ENCODE assay signal across 15 cellular contexts in genomic region chr13:99220199-99220931, GRCh38. TPM values are rescaled to one million over a fixed set of nuclear protein-coding genes. Genes with fewer than 3 reads are reported as not detected.
A peak's percentile ranks its signal among the peaks of the same experiment; 100 is the strongest.
DNase-seq lines count a peak whose midpoint lies in the region; ATAC-seq, FAIRE-seq and TF ChIP-seq lines count a peak whose summit lies in the region.
"Had no signal": no experiment of that assay in that cellular context is flagged by ENCODE, and none has a peak within 500 bp of the region (broad histone marks: within the 10 kb centered on the region; RNA-seq: fewer than 3 reads in every experiment).

No MANE protein-coding gene starts in this region.

- CTCF ChIA-PET in K562 (lab: Yijun Ruan, JAX; ENCODE audit: low intra/inter-chr PET ratio), result no interaction called here

- H3K4me2 ChIP-seq in K562 (ENCODE audit: insufficient read depth, low read length), result no peak overlapping the region

- H3K9me1 ChIP-seq in K562 (ENCODE audit: control insufficient read depth, insufficient read depth, low read length), result no peaks in the 10 kb centered on the region

- POLR2A ChIA-PET in K562 (lab: Yijun Ruan, JAX), result no interaction called here

- H3K36me3 ChIP-seq in heart right ventricle, result peaks cover 0 to 6% (median 0%) of the 10 kb centered on the region in 9 donors
- peaks cover 15% of the 10 kb centered on the region; the same call in 1 of the 3 replicates for H3K36me3 ChIP-seq in K562 (ENCODE audit: control insufficient read depth, insufficient read depth, low read length)

- H3K9ac ChIP-seq in K562 (ENCODE audit: insufficient read depth in 1 of 2, low read depth in 2 of 2, low read length in 2 of 2), result no peak overlapping the region

- BruUV-seq in K562 (replicated peaks; lab: Mats Ljungman, UMichigan), result no TSS peak

- ATAC-seq in heart right ventricle (peak in 6 of 8 donors; percentile 27 to 65 (median 50)), K562 (peak; percentile 64), HG03175 (IDR thresholded peaks at IDR 0.05; ENCODE audit: unreplicated experiment) (no peak)
- ATAC-seq in stimulated activated naive CD8-positive, alpha-beta T cell treated with anti-CD3 and anti-CD28 coated beads, Interleukin-15, Interleukin-2, amounts not matched to agents 100 U/mL and 50 U/mL, for 24 hours, result peak; percentile 52

- H3K9me3 ChIP-seq in heart right ventricle (peaks cover 0 to 13% (median 0%) of the 10 kb centered on the region in 11 donors), K562 (replicated peaks; ENCODE audit: control insufficient read depth, insufficient read depth, low read depth, low read length) (no peaks in the 10 kb centered on the region)

- no peak for FAIRE-seq in K562 (lab: Jason Lieb, UNC)
- FAIRE-seq: GM18507 had no signal

- H3K27ac ChIP-seq in heart right ventricle (peak overlapping the region in 8 of 10 donors; percentile 8 to 83 (median 74)), K562 (ENCODE audit: extremely low read depth, low read depth, low read length) (no peak overlapping the region)

- intact Hi-C loops in heart right ventricle (cut with DNase I) (no loop called here), cardiac septum (cut with DNase I) (no loop called here), K562 (cut with micrococcal nuclease) (no loop called here)

- H3K27me3 ChIP-seq in heart right ventricle (no peaks in the 10 kb centered on the region), K562 (ENCODE audit: control insufficient read depth in 2 of 2, insufficient read depth in 2 of 2, low read length in 2 of 2) (no peaks in the 10 kb centered on the region)

- in situ Hi-C loops in K562 (cut with MboI), result no loop called here

- TF ChIP-seq CTCF in heart right ventricle (IDR thresholded peaks at IDR 0.05), result no peak
- no peak for TF ChIP-seq CTCF in K562 (IDR thresholded peaks at IDR 0.05 in 2 of 3, conservative IDR thresholded peaks at IDR 0.05 in 1 of 3; ENCODE audit: insufficient read depth in 2 of 3, low read depth in 1 of 3, low read length in 3 of 3)

- DNase-seq in heart right ventricle, result no peak
- no peak for DNase-seq in cardiac septum (ENCODE audit: low spot score)
- DNase-seq in NOMO-1 treated with DMSO at 0.1 percent for 48 hours (lab: John Stamatoyannopoulos, UW; ENCODE audit: unreplicated experiment), result peak; percentile 40
- no peak for DNase-seq in K562 (ENCODE audit: extremely low read depth in 1 of 4, low spot score in 3 of 4)
- no peak for DNase-seq in stimulated activated naive CD8-positive, alpha-beta T cell treated with anti-CD3 and anti-CD28 coated beads, Interleukin-15, Interleukin-2, amounts not matched to agents 100 U/mL and 50 U/mL, for 24 hours
- no peak for DNase-seq in COLO829 (ENCODE audit: low spot score)
- no peak for DNase-seq in DMS153 treated with DMSO at 0.1 percent for 48 hours (lab: John Stamatoyannopoulos, UW; ENCODE audit: unreplicated experiment)
- DNase-seq: AML-193; GDM1; NCI-H510A treated with DMSO at 0.1 percent for 48 hours; SHP77 treated with DMSO at 0.1 percent for 48 hours; stimulated activated CD4-positive, alpha-beta T cell treated with anti-CD3 and anti-CD28 coated beads, Interleukin-4, amount 100 ng/mL, for 24 hours had no signal

- H3K4me3 ChIP-seq in heart right ventricle (no peak overlapping the region), K562 (no peak overlapping the region)

- peaks cover 2 to 82% (median 55%) of the 10 kb centered on the region in 9 donors for H3K4me1 ChIP-seq in heart right ventricle
- peaks cover 8 to 9% of the 10 kb centered on the region in 2 experiments; a peak in 3 of 5 replicates for H3K4me1 ChIP-seq in K562 (replicated peaks in 1 of 2; ENCODE audit: control insufficient read depth in 2 of 2, insufficient read depth in 2 of 2, low read length in 2 of 2)

- H4K20me1 ChIP-seq in K562 (replicated peaks; ENCODE audit: control insufficient read depth, insufficient read depth, low read length), result 0 out of 2 replicates have a peak, but pooled peaks cover 11% of the 10 kb centered on the region

- 67 to 72% methylated on average over 6 of the region's 6 CpGs for WGBS in heart right ventricle, 2 donors
- WGBS in K562 (ENCODE audit: insufficient coverage, low coverage, missing lambda C conversion rate), result 35% methylated on average over 6 of the region's 6 CpGs

- TF ChIP-seq POLR2A in K562 (conservative IDR thresholded peaks at IDR 0.05), result no peak

- no peak for TF ChIP-seq EP300 in K562 (IDR thresholded peaks at IDR 0.05; ENCODE audit: low read length)

- no peak for TF ChIP-seq RAD21 in K562 (CRISPR knock-in tag; conservative IDR thresholded peaks at IDR 0.05 in 1 of 2, IDR thresholded peaks at IDR 0.05 in 1 of 2)

- no peak overlapping the region for H2AFZ ChIP-seq in K562 (ENCODE audit: low read depth, low read length)

- H3K79me2 ChIP-seq in K562 (ENCODE audit: control insufficient read depth, insufficient read depth, low read length), result peaks cover 98% of the 10 kb centered on the region

TF ChIP-seq in K562, 482 proteins besides CTCF, POLR2A, EP300 and RAD21:
- TF ChIP-seq ZBTB7A (IDR thresholded peaks at IDR 0.05; ENCODE audit: borderline replicate concordance, control insufficient read depth, low read depth, low read length) (no peak), SAP30 (IDR thresholded peaks at IDR 0.05; ENCODE audit: borderline replicate concordance, insufficient read depth, low read depth, low read length, poor library complexity, severe bottlenecking) (no peak), FOXP1 (CRISPR knock-in tag; IDR thresholded peaks at IDR 0.05) (no peak), HDAC3 (IDR thresholded peaks at IDR 0.05; ENCODE audit: borderline replicate concordance, partially characterized antibody) (no peak), CBX1 (IDR thresholded peaks at IDR 0.05; ENCODE audit: low read depth) (no peak), GABPA (tag; conservative IDR thresholded peaks at IDR 0.05; ENCODE audit: low read depth) (no peak), SAFB2 (IDR thresholded peaks at IDR 0.05; ENCODE audit: borderline replicate concordance, low read depth, low read length, severe bottlenecking) (no peak)
- TF ChIP-seq, protein P1, sequence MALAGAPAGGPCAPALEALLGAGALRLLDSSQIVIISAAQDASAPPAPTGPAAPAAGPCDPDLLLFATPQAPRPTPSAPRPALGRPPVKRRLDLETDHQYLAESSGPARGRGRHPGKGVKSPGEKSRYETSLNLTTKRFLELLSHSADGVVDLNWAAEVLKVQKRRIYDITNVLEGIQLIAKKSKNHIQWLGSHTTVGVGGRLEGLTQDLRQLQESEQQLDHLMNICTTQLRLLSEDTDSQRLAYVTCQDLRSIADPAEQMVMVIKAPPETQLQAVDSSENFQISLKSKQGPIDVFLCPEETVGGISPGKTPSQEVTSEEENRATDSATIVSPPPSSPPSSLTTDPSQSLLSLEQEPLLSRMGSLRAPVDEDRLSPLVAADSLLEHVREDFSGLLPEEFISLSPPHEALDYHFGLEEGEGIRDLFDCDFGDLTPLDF (CRISPR knock-in tag; IDR thresholded peaks at IDR 0.05), result no peak
TF ChIP-seq in K562: peak in this region for 0.

RNA-seq across cellular contexts. Expression of gene UBAC2, which starts 19.7 kb away (rescaled TPM):
- total RNA-seq in heart right ventricle (10 to 100 TPM; 31.8 to 60.4 (median 47.0) TPM), cardiac septum (61.2 TPM), K562 (2014; rRNA removed) (28.7 and 29.6 TPM in 2 replicates), K562 (2014; rRNA removed; fragmentation: Illumina TruSeq; extraction: Trizol) (31.9 and 33.3 TPM in 2 replicates), K562 (2015; rRNA removed; fragmentation: Illumina TruSeq; extraction: Trizol) (29.0 and 32.3 TPM in 2 replicates), K562 (2021) (43.5 and 47.2 TPM in 2 replicates)
- polyA plus RNA-seq in heart right ventricle (10 to 100 TPM; 38.4 to 59.0 TPM), K562 (2011; rRNA removed) (65.0 and 84.1 TPM in 2 replicates), K562 (2014; fragmentation: Illumina TruSeq; extraction: Trizol) (42.3 and 45.6 TPM in 2 replicates), K562 (2014; fragmentation: Nextera tagmentation; extraction: Ambion mirVana) (10 to 100 TPM in 1 of 2 experiments, 1 to 10 TPM in 1; 6.0 to 19.0 TPM), K562 (2014; rRNA removed) (41.1 and 45.7 TPM in 2 replicates)
- total RNA-seq in K562 (2011; cell fraction: chromatin; rRNA removed; ENCODE audit: low replicate concordance), result 55.3 and 67.8 TPM in 2 replicates
- 51.5 and 53.9 TPM in 2 replicates for total RNA-seq in K562 (2011; cell fraction: nucleolus; rRNA removed)
- total RNA-seq in K562 (2011; cell fraction: nucleoplasm; rRNA removed), result 80.2 and 95.0 TPM in 2 replicates
- polyA plus RNA-seq in K562 (2011; cell fraction: cytosol; rRNA removed), result 53.0 and 66.2 TPM in 2 replicates
- polyA plus RNA-seq in K562 (2011; cell fraction: nucleus; rRNA removed), result 27.2 and 29.6 TPM in 2 replicates
- polyA plus RNA-seq in K562 (2012), result 34.3 and 47.4 TPM in 2 replicates
- polyA minus RNA-seq in K562 (2011; rRNA and poly(A)+ RNA removed), result 40.3 and 46.8 TPM in 2 replicates
- 25.1 and 25.8 TPM in 2 replicates for polyA minus RNA-seq in K562 (2011; cell fraction: cytosol; rRNA and poly(A)+ RNA removed)
- polyA minus RNA-seq in K562 (2011; cell fraction: nucleus; rRNA and poly(A)+ RNA removed), result 16.4 and 22.5 TPM in 2 replicates

RNA-seq across cellular contexts. Expression of gene GPR18, which starts 37.8 kb away (rescaled TPM):
- total RNA-seq in heart right ventricle (under 1 TPM in 1 of 10 donors, not detected in 9; 0.95 TPM), cardiac septum (not detected), K562 (2014; rRNA removed) (not detected in 2 replicates), K562 (2014; rRNA removed; fragmentation: Illumina TruSeq; extraction: Trizol) (not detected in 2 replicates), K562 (2015; rRNA removed; fragmentation: Illumina TruSeq; extraction: Trizol) (not detected in 2 replicates), K562 (2021) (not detected in 2 replicates)
- polyA plus RNA-seq in heart right ventricle (not detected), K562 (2011; rRNA removed) (not detected in 2 replicates), K562 (2014; fragmentation: Illumina TruSeq; extraction: Trizol) (not detected in 2 replicates), K562 (2014; fragmentation: Nextera tagmentation; extraction: Ambion mirVana) (under 1 TPM in 1 of 2 experiments, not detected in 1; 0.75 TPM), K562 (2014; rRNA removed) (not detected in 2 replicates)
- not detected in 2 replicates for total RNA-seq in K562 (2011; cell fraction: chromatin; rRNA removed; ENCODE audit: low replicate concordance)
- total RNA-seq in K562 (2011; cell fraction: nucleolus; rRNA removed), result not detected in 2 replicates
- total RNA-seq in K562 (2011; cell fraction: nucleoplasm; rRNA removed), result not detected in 2 replicates
- not detected in 2 replicates for polyA plus RNA-seq in K562 (2011; cell fraction: cytosol; rRNA removed)
- not detected in 2 replicates for polyA plus RNA-seq in K562 (2011; cell fraction: nucleus; rRNA removed)
- 0.08 and 0.13 TPM in 2 replicates for polyA plus RNA-seq in K562 (2012)
- polyA minus RNA-seq in K562 (2011; rRNA and poly(A)+ RNA removed), result not detected in 2 replicates
- not detected in 2 replicates for polyA minus RNA-seq in K562 (2011; cell fraction: cytosol; rRNA and poly(A)+ RNA removed)
- polyA minus RNA-seq in K562 (2011; cell fraction: nucleus; rRNA and poly(A)+ RNA removed), result not detected in 2 replicates
- total RNA-seq: M059J had no signal
